31 cellular contexts compared by ENCODE assay signal in the genomic region with DNA sequence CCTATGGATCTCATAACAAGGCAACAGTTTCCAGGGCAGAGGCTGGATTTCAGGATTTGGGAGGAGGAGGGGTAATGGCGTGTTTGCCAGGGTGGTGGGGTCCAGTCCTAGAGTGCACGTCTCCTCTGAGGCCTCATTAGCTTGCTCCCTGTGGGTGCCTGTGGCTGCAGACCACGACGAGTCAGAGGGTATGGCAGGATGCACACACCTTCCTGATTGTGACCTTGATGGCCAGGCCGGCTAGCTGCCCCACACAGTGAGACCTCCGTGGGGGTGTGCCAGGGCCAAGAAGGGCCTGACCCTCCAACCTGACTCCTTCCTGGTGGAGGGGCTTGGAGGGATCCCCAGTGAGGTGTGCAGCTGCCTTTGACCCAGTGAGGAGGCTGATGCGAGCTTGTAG. TPM values are rescaled to one million over a fixed set of nuclear protein-coding genes. Genes with fewer than 3 reads are reported as not detected.
"Had no signal": no experiment of that assay in that cellular context is flagged by ENCODE, and none has a peak within 500 bp of the region (broad histone marks: within the 10 kb centered on the region; RNA-seq: fewer than 3 reads in every experiment).

No MANE protein-coding gene starts in this region.

- H3K9me3 ChIP-seq: esophagus muscularis mucosa, heart left ventricle, pancreas, psoas muscle, right atrium auricular region, thoracic aorta, upper lobe of left lung had no signal

- H3K36me3 Mint-ChIP-seq: activated CD8-positive, alpha-beta memory T cell treated with anti-CD3 and anti-CD28 coated beads, Interleukin-2, amount 10 ng/mL, durations not matched to agents 7 days and 5 days; activated naive CD4-positive, alpha-beta T cell treated with anti-CD3 and anti-CD28 coated beads, Interleukin-2, amount 50 U/mL, for 72 hours; immature natural killer cell; stimulated activated effector memory CD8-positive, alpha-beta T cell treated with anti-CD3 and anti-CD28 coated beads, Interleukin-12 subunit alpha, Interleukin-12 subunit beta, amount 100 ng/mL, for 72 hours; WTC11 had no signal

- H3K9me3 Mint-ChIP-seq: activated naive CD4-positive, alpha-beta T cell treated with anti-CD3 and anti-CD28 coated beads, Interleukin-2, amount 50 U/mL, for 72 hours; activated T-cell treated with anti-CD3 and anti-CD28 coated beads, Interleukin-2, amount 50 U/mL, for 72 hours; central memory CD8-positive, alpha-beta T cell; stimulated activated effector memory CD8-positive, alpha-beta T cell treated with anti-CD3 and anti-CD28 coated beads, Interleukin-12 subunit alpha, Interleukin-12 subunit beta, amount 100 ng/mL, for 72 hours; stimulated activated naive CD8-positive, alpha-beta T cell treated with anti-CD3 and anti-CD28 coated beads, Interleukin-15, Interleukin-2, amounts not matched to agents 100 ng/mL and 50 ng/mL, for 24 hours; WTC11 had no signal

- H3K27ac ChIP-seq: esophagus muscularis mucosa, foreskin keratinocyte, heart left ventricle, pancreas, psoas muscle, right atrium auricular region, thoracic aorta, upper lobe of left lung had no signal

- H3K27me3 ChIP-seq: right atrium auricular region had no signal

- ATAC-seq: activated CD8-positive, alpha-beta memory T cell treated with anti-CD3 and anti-CD28 coated beads, Interleukin-2, amount 10 ng/mL, durations not matched to agents 7 days and 5 days; activated CD8-positive, alpha-beta T cell treated with anti-CD3 and anti-CD28 coated beads, Interleukin-2, amount 10 ng/mL, durations not matched to agents 7 days and 5 days; activated T-cell treated with anti-CD3 and anti-CD28 coated beads, Interleukin-2, amount 50 U/mL, for 72 hours; heart left ventricle; pancreas; psoas muscle; stimulated activated effector memory CD8-positive, alpha-beta T cell treated with anti-CD3 and anti-CD28 coated beads, Interleukin-12 subunit alpha, Interleukin-12 subunit beta, amount 100 ng/mL, for 72 hours; WTC11 had no signal

- H3K4me3 Mint-ChIP-seq: activated CD8-positive, alpha-beta memory T cell treated with anti-CD3 and anti-CD28 coated beads, Interleukin-2, amount 10 ng/mL, durations not matched to agents 7 days and 5 days; activated CD8-positive, alpha-beta T cell treated with anti-CD3 and anti-CD28 coated beads, Interleukin-2, amount 10 ng/mL, durations not matched to agents 7 days and 5 days; activated T-cell treated with anti-CD3 and anti-CD28 coated beads, Interleukin-2, amount 50 U/mL, for 72 hours; central memory CD8-positive, alpha-beta T cell; immature natural killer cell; stimulated activated effector memory CD8-positive, alpha-beta T cell treated with anti-CD3 and anti-CD28 coated beads, Interleukin-12 subunit alpha, Interleukin-12 subunit beta, amount 100 ng/mL, for 72 hours; stimulated activated naive CD8-positive, alpha-beta T cell treated with anti-CD3 and anti-CD28 coated beads, Interleukin-15, Interleukin-2, amounts not matched to agents 100 ng/mL and 50 ng/mL, for 24 hours; WTC11 had no signal

- H3K4me3 ChIP-seq: esophagus muscularis mucosa, heart left ventricle, pancreas, psoas muscle, right atrium auricular region, thoracic aorta, upper lobe of left lung had no signal

- H3K27ac Mint-ChIP-seq: activated CD8-positive, alpha-beta memory T cell treated with anti-CD3 and anti-CD28 coated beads, Interleukin-2, amount 10 ng/mL, durations not matched to agents 7 days and 5 days; activated CD8-positive, alpha-beta T cell treated with anti-CD3 and anti-CD28 coated beads, Interleukin-2, amount 10 ng/mL, durations not matched to agents 7 days and 5 days; activated naive CD4-positive, alpha-beta T cell treated with anti-CD3 and anti-CD28 coated beads, Interleukin-2, amount 50 U/mL, for 72 hours; activated T-cell treated with anti-CD3 and anti-CD28 coated beads, Interleukin-2, amount 50 U/mL, for 72 hours; immature natural killer cell; stimulated activated effector memory CD8-positive, alpha-beta T cell treated with anti-CD3 and anti-CD28 coated beads, Interleukin-12 subunit alpha, Interleukin-12 subunit beta, amount 100 ng/mL, for 72 hours; stimulated activated naive CD8-positive, alpha-beta T cell treated with anti-CD3 and anti-CD28 coated beads, Interleukin-15, Interleukin-2, amounts not matched to agents 100 ng/mL and 50 ng/mL, for 24 hours; WTC11 had no signal

- DNase-seq: activated CD4-positive, alpha-beta T cell treated with anti-CD3 and anti-CD28 coated beads for 1 hour; activated CD4-positive, alpha-beta T cell treated with anti-CD3 and anti-CD28 coated beads, Interleukin-2, amount 50 U/mL, for 1 hour; activated CD8-positive, alpha-beta memory T cell treated with anti-CD3 and anti-CD28 coated beads, Interleukin-2, amount 10 ng/mL, durations not matched to agents 7 days and 5 days; activated CD8-positive, alpha-beta T cell treated with anti-CD3 and anti-CD28 coated beads, Interleukin-2, amount 10 ng/mL, durations not matched to agents 7 days and 5 days; activated naive CD4-positive, alpha-beta T cell; activated T-cell treated with anti-CD3 and anti-CD28 coated beads for 4 hours; activated T-cell treated with anti-CD3 and anti-CD28 coated beads, Interleukin-2, amount 50 U/mL, for 72 hours; dermis blood vessel endothelial cell; effector CD4-positive, alpha-beta T cell; heart left ventricle; hypothalamus; immature natural killer cell; nucleus accumbens; pancreas; stimulated activated CD4-positive, alpha-beta T cell treated with anti-CD3 and anti-CD28 coated beads, Interleukin-4, amount 100 ng/mL, for 24 hours; T-helper 2 cell; upper lobe of left lung had no signal

- H3K36me3 ChIP-seq: esophagus muscularis mucosa, heart left ventricle, pancreas, right atrium auricular region, thoracic aorta, upper lobe of left lung had no signal

RNA-seq across cellular contexts. Expression of a gene that starts 4.0 kb away (rescaled TPM):
- total RNA-seq: activated CD8-positive, alpha-beta memory T cell treated with anti-CD3 and anti-CD28 coated beads, Interleukin-2, amount 10 ng/mL, durations not matched to agents 7 days and 5 days; activated CD8-positive, alpha-beta T cell treated with anti-CD3 and anti-CD28 coated beads, Interleukin-2, amount 10 ng/mL, durations not matched to agents 7 days and 5 days; activated naive CD4-positive, alpha-beta T cell treated with anti-CD3 and anti-CD28 coated beads, Interleukin-2, amount 50 U/mL, for 72 hours; activated T-cell treated with anti-CD3 and anti-CD28 coated beads, Interleukin-2, amount 50 U/mL, for 72 hours; bronchial epithelial cell; foreskin keratinocyte; liver; mammary epithelial cell had no signal

RNA-seq across cellular contexts. Expression of a gene that starts 19.9 kb away (rescaled TPM):
- total RNA-seq: activated CD8-positive, alpha-beta memory T cell treated with anti-CD3 and anti-CD28 coated beads, Interleukin-2, amount 10 ng/mL, durations not matched to agents 7 days and 5 days; activated CD8-positive, alpha-beta T cell treated with anti-CD3 and anti-CD28 coated beads, Interleukin-2, amount 10 ng/mL, durations not matched to agents 7 days and 5 days; activated naive CD4-positive, alpha-beta T cell treated with anti-CD3 and anti-CD28 coated beads, Interleukin-2, amount 50 U/mL, for 72 hours; activated T-cell treated with anti-CD3 and anti-CD28 coated beads, Interleukin-2, amount 50 U/mL, for 72 hours; dermis blood vessel endothelial cell; esophagus muscularis mucosa; heart left ventricle; psoas muscle; right atrium auricular region; subcutaneous adipose tissue; thoracic aorta had no signal
